ENCODE assay signal across 1 cellular context in genomic region chr2:88521445-88522070, GRCh38.
A peak's percentile ranks its signal among the peaks of the same experiment; 100 is the strongest.
TF ChIP-seq lines count a peak whose summit lies in the region.

No MANE protein-coding gene starts in this region.

TF ChIP-seq in HepG2, 621 proteins besides CTCF, POLR2A, EP300 and RAD21 (continued from another document):
- TF ChIP-seq ZNF704 (CRISPR knock-in tag; IDR thresholded peaks at IDR 0.05; ENCODE audit: borderline replicate concordance) = no peak
- peak; percentile 83 for TF ChIP-seq ZNF329 (CRISPR knock-in tag; IDR thresholded peaks at IDR 0.05; ENCODE audit: low read depth)
